In genomic region chr1:175129644-175129996, GRCh38 we compare ENCODE assay signal across 15 cellular contexts.
DNase-seq lines count a peak whose midpoint lies in the region; ATAC-seq and TF ChIP-seq lines count a peak whose summit lies in the region.
"Had no signal": no experiment of that assay in that cellular context is flagged by ENCODE, and none has a peak within 500 bp of the region (broad histone marks: within the 10 kb centered on the region; RNA-seq: fewer than 3 reads in every experiment).

No MANE protein-coding gene starts in this region.

- no peaks in the 10 kb centered on the region for H3K27me3 ChIP-seq in HUES48 (ENCODE audit: control insufficient read depth, insufficient read depth, low read length)
- no peaks in the 10 kb centered on the region for H3K27me3 ChIP-seq in left lung
- H3K27me3 ChIP-seq: BE2C had no signal

- no peak for ATAC-seq in left lung
- ATAC-seq in GM19351 (IDR thresholded peaks at IDR 0.05; ENCODE audit: unreplicated experiment), result no peak
- ATAC-seq in HG03571 (IDR thresholded peaks at IDR 0.05; ENCODE audit: unreplicated experiment), result no peak
- ATAC-seq: GM12878 had no signal

- H3K4me1 ChIP-seq in HUES48 (ENCODE audit: control insufficient read depth, insufficient read depth, low read length) (peaks cover 32% of the 10 kb centered on the region), left lung (peaks cover 8 to 41% of the 10 kb centered on the region in 2 donors)

- H3K27ac ChIP-seq in HUES48 (ENCODE audit: low read depth, low read length), result peak overlapping the region; percentile 98
- H3K27ac ChIP-seq in left lung, result peak overlapping the region; percentile 50 to 60
- H3K27ac ChIP-seq: VCaP had no signal

- H3K4me3 ChIP-seq in HUES48 (ENCODE audit: low read depth, low read length), result no peak overlapping the region; the same call in 1 of the 2 replicates
- no peak overlapping the region for H3K4me3 ChIP-seq in left lung
- H3K4me3 ChIP-seq: GM12878 had no signal

- no peak for TF ChIP-seq CTCF in left lung (IDR thresholded peaks at IDR 0.05)

- H3K36me3 ChIP-seq in HUES48 (ENCODE audit: control insufficient read depth, insufficient read depth, low read length), result no peaks in the 10 kb centered on the region
- H3K36me3 ChIP-seq in left lung, result no peaks in the 10 kb centered on the region
- H3K36me3 ChIP-seq: BE2C had no signal

- peak overlapping the region; percentile 67 for H3K9ac ChIP-seq in HUES48 (ENCODE audit: low read depth, low read length)

- DNase-seq in left lung, result no peak
- DNase-seq in retina, result peak; percentile 16
- DNase-seq in foreskin melanocyte, result no peak
- no peak for DNase-seq in NCI-H345 treated with DMSO at 0.1 percent for 48 hours (lab: John Stamatoyannopoulos, UW; ENCODE audit: unreplicated experiment)
- DNase-seq: activated naive CD4-positive, alpha-beta T cell treated with Interleukin-2 at 50 U/mL for 16 hours; BE2C; effector CD8-positive, alpha-beta T cell; Kasumi-1; NK-92 treated with Interleukin-12 subunit alpha and Interleukin-12 subunit beta, amount 100 ng/mL, for 24 hours had no signal

- intact Hi-C loops in left lung (cut with DNase I), result no loop called here

- H3K9me3 ChIP-seq in HUES48 (ENCODE audit: control insufficient read depth, insufficient read depth, low read length), result no peaks in the 10 kb centered on the region
- no peaks in the 10 kb centered on the region for H3K9me3 ChIP-seq in left lung
- H3K9me3 ChIP-seq: BE2C had no signal

TF ChIP-seq in PFSK-1, 5 proteins besides CTCF, POLR2A, EP300 and RAD21:
- TF ChIP-seq POLR2AphosphoS5 (IDR thresholded peaks at IDR 0.05; ENCODE audit: low read depth, low read length) (no peak), SIN3A (IDR thresholded peaks at IDR 0.05; ENCODE audit: borderline replicate concordance, insufficient read depth, low read length) (0 out of 2 replicates have a peak, but pooled peaks have one; percentile 37), REST (IDR thresholded peaks at IDR 0.05; ENCODE audit: insufficient read depth in 1 of 2, low read depth in 2 of 2, low read length in 2 of 2) (no peak; a peak in 1 of 4 replicates)
